Comparison of ENCODE assay signal across 11 cellular contexts in genomic region chr1:225603538-225604354, GRCh38. TPM values are rescaled to one million over a fixed set of nuclear protein-coding genes. Genes with fewer than 3 reads are reported as not detected.
DNase-seq lines count a peak whose midpoint lies in the region; ATAC-seq and TF ChIP-seq lines count a peak whose summit lies in the region.
"Had no signal": no experiment of that assay in that cellular context is flagged by ENCODE, and none has a peak within 500 bp of the region (broad histone marks: within the 10 kb centered on the region; RNA-seq: fewer than 3 reads in every experiment).

No MANE protein-coding gene starts in this region.

- H3K4me1 ChIP-seq in smooth muscle cell (ENCODE audit: low read depth) = peaks cover 32% of the 10 kb centered on the region
- no peaks in the 10 kb centered on the region for H3K4me1 ChIP-seq in aorta (ENCODE audit: control insufficient read depth in 1 of 2, insufficient read depth in 2 of 2, low read length in 2 of 2)

- H3K9me3 Mint-ChIP-seq in WTC11 (peaks cover 25% of the 10 kb centered on the region), glutamatergic neuron (ENCODE audit: unreplicated experiment) (peaks cover 3% of the 10 kb centered on the region), immature natural killer cell (no peaks in the 10 kb centered on the region)

- no peak overlapping the region for H2AFZ ChIP-seq in smooth muscle cell (ENCODE audit: low read depth)

- H3K4me3 Mint-ChIP-seq in WTC11 (no peak overlapping the region), glutamatergic neuron (ENCODE audit: unreplicated experiment) (no peak overlapping the region), immature natural killer cell (no peak overlapping the region)
- H3K4me3 Mint-ChIP-seq: activated CD4-positive, alpha-beta T cell treated with anti-CD3 and anti-CD28 coated beads, Interleukin-2, amount 10 ng/mL, durations not matched to agents 24 days and 14 days had no signal

- TF ChIP-seq CTCF in WTC11 (IDR thresholded peaks at IDR 0.05) = no peak
- no peak for TF ChIP-seq CTCF in glutamatergic neuron (IDR thresholded peaks at IDR 0.05; ENCODE audit: partially characterized antibody, unreplicated experiment)
- no peak for TF ChIP-seq CTCF in smooth muscle cell (IDR thresholded peaks at IDR 0.05; ENCODE audit: borderline replicate concordance, insufficient read depth, poor library complexity, severe bottlenecking)

- POLR2A ChIA-PET in WTC11 (lab: Charles Lee) = interaction anchor here (1.1 kb wide), 1 partner anchor 49 kb away, joined by 3 read pairs; no protein-coding TSS in a partner anchor

- H3K27ac Mint-ChIP-seq in WTC11 (peak overlapping the region; percentile 70), glutamatergic neuron (ENCODE audit: unreplicated experiment) (peak overlapping the region; percentile 38), immature natural killer cell (no peak overlapping the region)
- H3K27ac Mint-ChIP-seq: activated CD4-positive, alpha-beta T cell treated with anti-CD3 and anti-CD28 coated beads, Interleukin-2, amount 10 ng/mL, durations not matched to agents 24 days and 14 days had no signal

- H3K36me3 Mint-ChIP-seq in WTC11 (peaks cover 26% of the 10 kb centered on the region), glutamatergic neuron (ENCODE audit: unreplicated experiment) (no peaks in the 10 kb centered on the region), immature natural killer cell (no peaks in the 10 kb centered on the region)

- peak overlapping the region; percentile 64 for H3K27ac ChIP-seq in smooth muscle cell (ENCODE audit: low read depth)
- H3K27ac ChIP-seq in aorta (ENCODE audit: low read depth in 1 of 2, low read length in 2 of 2) = no peak overlapping the region
- H3K27ac ChIP-seq: lower lobe of right lung had no signal

- H3K4me3 ChIP-seq in smooth muscle cell (peak overlapping the region; percentile 1), aorta (ENCODE audit: low read length in 2 of 2) (no peak overlapping the region)
- H3K4me3 ChIP-seq: lower lobe of right lung had no signal

- no peaks in the 10 kb centered on the region for H3K27me3 Mint-ChIP-seq in WTC11 (ENCODE audit: low read depth)
- H3K27me3 Mint-ChIP-seq in glutamatergic neuron (ENCODE audit: unreplicated experiment) = peaks cover 3% of the 10 kb centered on the region
- peaks cover 0 to 12% (median 1%) of the 10 kb centered on the region in 3 donors for H3K27me3 Mint-ChIP-seq in immature natural killer cell (ENCODE audit: low read depth in 3 of 3)

- CTCF ChIA-PET in WTC11 (lab: Charles Lee) = no interaction called here

- H3K36me3 ChIP-seq in smooth muscle cell (ENCODE audit: low read depth) = no peaks in the 10 kb centered on the region
- no peaks in the 10 kb centered on the region for H3K36me3 ChIP-seq in aorta (ENCODE audit: control insufficient read depth in 1 of 2, insufficient read depth in 2 of 2, low read length in 1 of 2)
- H3K36me3 ChIP-seq: lower lobe of right lung had no signal

- peaks cover 28% of the 10 kb centered on the region for H3F3A ChIP-seq in smooth muscle cell (ENCODE audit: low read depth)

- peaks cover 97% of the 10 kb centered on the region for H4K20me1 ChIP-seq in smooth muscle cell (ENCODE audit: low read depth)

- intact Hi-C loops in aorta (cut with DNase I) = no loop called here

- peaks cover 38% of the 10 kb centered on the region for H3K4me1 Mint-ChIP-seq in WTC11
- H3K4me1 Mint-ChIP-seq in glutamatergic neuron (ENCODE audit: low read depth, unreplicated experiment) = peaks cover 25% of the 10 kb centered on the region
- no peaks in the 10 kb centered on the region for H3K4me1 Mint-ChIP-seq in immature natural killer cell
- H3K4me1 Mint-ChIP-seq: activated CD4-positive, alpha-beta T cell treated with anti-CD3 and anti-CD28 coated beads, Interleukin-2, amount 10 ng/mL, durations not matched to agents 24 days and 14 days had no signal

- H3K27me3 ChIP-seq in smooth muscle cell (ENCODE audit: low read depth) (no peaks in the 10 kb centered on the region), aorta (ENCODE audit: control insufficient read depth in 1 of 2, insufficient read depth in 2 of 2, low read length in 1 of 2) (no peaks in the 10 kb centered on the region)

- H3K79me2 ChIP-seq in smooth muscle cell (ENCODE audit: low read depth) = peaks cover 98% of the 10 kb centered on the region

- DNase-seq in HS-5 (ENCODE audit: low read depth) (peak; percentile 32), WTC11 (ENCODE audit: low spot score) (no peak), glutamatergic neuron (no peak), smooth muscle cell (lab: John Stamatoyannopoulos, UW; ENCODE audit: unreplicated experiment) (no peak), iPS-NIHi11 (ENCODE audit: low spot score) (no peak), immature natural killer cell (no peak), aorta (no peak)
- DNase-seq: activated CD4-positive, alpha-beta T cell treated with anti-CD3 and anti-CD28 coated beads, Interleukin-2, amount 10 ng/mL, durations not matched to agents 24 days and 14 days; caudate nucleus; lower lobe of right lung; stimulated activated CD4-positive, alpha-beta T cell treated with anti-CD3 and anti-CD28 coated beads, Interleukin-2, amount 100 ng/mL, for 48 hours had no signal

- H3K9me3 ChIP-seq in smooth muscle cell (replicated peaks; ENCODE audit: low read depth) (no peaks in the 10 kb centered on the region), aorta (ENCODE audit: control insufficient read depth, low read length) (no peaks in the 10 kb centered on the region)
- H3K9me3 ChIP-seq: lower lobe of right lung had no signal

- ATAC-seq in WTC11 = no peak
- ATAC-seq in aorta (ENCODE audit: low FRiP score) = no peak

- H3K4me2 ChIP-seq in smooth muscle cell = peak overlapping the region; percentile 69

- no peak overlapping the region for H3K9ac ChIP-seq in smooth muscle cell (ENCODE audit: low read depth)

TF ChIP-seq in WTC11, 78 proteins besides CTCF, POLR2A, EP300 and RAD21:
- TF ChIP-seq CDX4 (CRISPR knock-in tag; IDR thresholded peaks at IDR 0.05; ENCODE audit: borderline replicate concordance) (no peak), RORB (CRISPR knock-in tag; IDR thresholded peaks at IDR 0.05) (no peak), ESRRA (CRISPR knock-in tag; IDR thresholded peaks at IDR 0.05; ENCODE audit: borderline replicate concordance) (no peak)

RNA-seq across cellular contexts. Expression of gene ENAH, which starts 49.2 kb away (rescaled TPM):
- total RNA-seq in WTC11 (2021) (223 to 229 TPM (median 227 TPM) in 3 replicates), glutamatergic neuron (ENCODE audit: unreplicated experiment) (265 TPM), smooth muscle cell (147 and 170 TPM in 2 replicates), aorta (100 to 1,000 TPM; 148 to 415 TPM)
- polyA plus RNA-seq in smooth muscle cell (39.3 and 70.5 TPM in 2 replicates), immature natural killer cell (under 1 TPM in 1 of 3 donors, not detected in 2; 0.24 TPM), aorta (10 to 100 TPM; 47.3 to 82.1 TPM)

Comparison
In these comparisons a context has a peak if more than half of its experiments do, and no peak if none do; other contexts are left out.
1. H3K27ac Mint-ChIP-seq: peak in WTC11 (single experiment) and glutamatergic neuron (single experiment); none in immature natural killer cell (0 of 6).